Comparison of ENCODE assay signal across 22 cellular contexts in genomic region chr22:48422900-48423480, GRCh38.
"Had no signal": no experiment of that assay in that cellular context is flagged by ENCODE, and none has a peak within 500 bp of the region (broad histone marks: within the 10 kb centered on the region; RNA-seq: fewer than 3 reads in every experiment).

No MANE protein-coding gene starts in this region.

- H3K4me1 Mint-ChIP-seq: central memory CD8-positive, alpha-beta T cell; stimulated activated effector memory CD8-positive, alpha-beta T cell treated with anti-CD3 and anti-CD28 coated beads, Interleukin-12 subunit alpha, Interleukin-12 subunit beta, amount 100 ng/mL, for 72 hours; stimulated activated naive CD8-positive, alpha-beta T cell treated with anti-CD3 and anti-CD28 coated beads, Interleukin-15, amount 100 ng/mL, for 72 hours had no signal

- H3K36me3 ChIP-seq: breast epithelium, colonic mucosa, esophagus squamous epithelium, heart right ventricle, neural progenitor cell, pancreas, tibial nerve, uterus had no signal

- H3K9me3 ChIP-seq: breast epithelium, colonic mucosa, esophagus squamous epithelium, heart right ventricle, pancreas, tibial nerve, uterus had no signal

- DNase-seq: activated CD4-positive, alpha-beta T cell treated with anti-CD3 and anti-CD28 coated beads for 1 hour; activated CD4-positive, alpha-beta T cell treated with anti-CD3 and anti-CD28 coated beads, Interleukin-2, amount 50 U/mL, for 1 hour; activated naive CD4-positive, alpha-beta T cell; activated T-cell treated with anti-CD3 and anti-CD28 coated beads, Interleukin-2, amount 50 U/mL, for 1 hour; colonic mucosa; esophagus squamous epithelium; heart right ventricle; left colon; naive thymus-derived CD8-positive, alpha-beta T cell; stimulated activated CD4-positive, alpha-beta T cell treated with anti-CD3 and anti-CD28 coated beads, Interleukin-2, amount 100 ng/mL, for 24 hours; stimulated activated naive CD8-positive, alpha-beta T cell treated with anti-CD3 and anti-CD28 coated beads, Interleukin-15, amount 100 ng/mL, for 72 hours; T-helper 1 cell; T-helper 9 cell; uterus had no signal

- H3K9me3 Mint-ChIP-seq: central memory CD8-positive, alpha-beta T cell; naive thymus-derived CD8-positive, alpha-beta T cell; neural progenitor cell; stimulated activated effector memory CD8-positive, alpha-beta T cell treated with anti-CD3 and anti-CD28 coated beads, Interleukin-12 subunit alpha, Interleukin-12 subunit beta, amount 100 ng/mL, for 72 hours; stimulated activated naive CD8-positive, alpha-beta T cell treated with anti-CD3 and anti-CD28 coated beads, Interleukin-15, amount 100 ng/mL, for 72 hours had no signal

- H3K27me3 ChIP-seq: colonic mucosa, neural progenitor cell, pancreas, tibial nerve, uterus had no signal

- H3K4me2 ChIP-seq: neural progenitor cell had no signal

- H3K4me1 ChIP-seq: breast epithelium, colonic mucosa, esophagus squamous epithelium, heart right ventricle, pancreas, tibial nerve, uterus had no signal

- H2AFZ ChIP-seq: neural progenitor cell had no signal

- H3K36me3 Mint-ChIP-seq: activated naive CD8-positive, alpha-beta T cell; naive thymus-derived CD8-positive, alpha-beta T cell; neural progenitor cell; stimulated activated effector memory CD8-positive, alpha-beta T cell treated with anti-CD3 and anti-CD28 coated beads, Interleukin-12 subunit alpha, Interleukin-12 subunit beta, amount 100 ng/mL, for 72 hours had no signal

- H3K27me3 Mint-ChIP-seq: activated naive CD8-positive, alpha-beta T cell had no signal

- ATAC-seq: heart right ventricle; left colon; naive thymus-derived CD8-positive, alpha-beta T cell; pancreas; right cardiac atrium; stimulated activated effector memory CD8-positive, alpha-beta T cell treated with anti-CD3 and anti-CD28 coated beads, Interleukin-12 subunit alpha, Interleukin-12 subunit beta, amount 100 ng/mL, for 72 hours; stimulated activated naive CD8-positive, alpha-beta T cell treated with anti-CD3 and anti-CD28 coated beads, Interleukin-15, amount 100 ng/mL, for 72 hours had no signal

- H3K27ac ChIP-seq: breast epithelium, colonic mucosa, esophagus squamous epithelium, heart right ventricle, neural progenitor cell, pancreas, tibial nerve, uterus had no signal

- H3K4me3 ChIP-seq: breast epithelium, colonic mucosa, esophagus squamous epithelium, heart right ventricle, neural progenitor cell, pancreas, tibial nerve, uterus had no signal

- H3K27ac Mint-ChIP-seq: activated naive CD8-positive, alpha-beta T cell; naive thymus-derived CD8-positive, alpha-beta T cell; neural progenitor cell; stimulated activated effector memory CD8-positive, alpha-beta T cell treated with anti-CD3 and anti-CD28 coated beads, Interleukin-12 subunit alpha, Interleukin-12 subunit beta, amount 100 ng/mL, for 72 hours; stimulated activated naive CD8-positive, alpha-beta T cell treated with anti-CD3 and anti-CD28 coated beads, Interleukin-15, amount 100 ng/mL, for 72 hours had no signal

- H3K4me3 Mint-ChIP-seq: activated naive CD8-positive, alpha-beta T cell; central memory CD8-positive, alpha-beta T cell; naive thymus-derived CD8-positive, alpha-beta T cell; stimulated activated effector memory CD8-positive, alpha-beta T cell treated with anti-CD3 and anti-CD28 coated beads, Interleukin-12 subunit alpha, Interleukin-12 subunit beta, amount 100 ng/mL, for 72 hours; stimulated activated naive CD8-positive, alpha-beta T cell treated with anti-CD3 and anti-CD28 coated beads, Interleukin-15, amount 100 ng/mL, for 72 hours had no signal

- H3K9ac ChIP-seq: neural progenitor cell had no signal
